Comparison of ENCODE assay signal across 8 cellular contexts in the genomic region with DNA sequence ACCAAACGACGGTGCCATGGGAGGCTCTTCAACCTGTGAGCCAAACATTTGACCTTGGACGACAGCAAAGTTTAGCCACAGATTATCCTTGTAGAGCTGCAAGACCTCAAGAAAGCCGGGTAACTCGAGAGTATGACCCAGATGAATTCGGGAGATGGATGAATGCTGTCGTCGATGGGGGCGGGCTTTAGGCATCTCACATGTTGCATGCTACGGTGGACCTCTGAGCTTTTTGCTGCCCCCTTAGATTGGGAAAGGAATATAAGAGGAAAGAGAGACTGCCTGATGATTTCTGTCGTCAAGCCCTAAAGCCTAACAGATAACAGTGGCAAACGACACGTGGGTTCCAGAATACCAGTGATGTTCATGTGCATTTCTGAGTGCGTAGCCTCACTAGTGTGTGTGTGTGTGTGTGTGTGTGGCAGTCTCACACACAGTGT. TPM values are rescaled to one million over a fixed set of nuclear protein-coding genes. Genes with fewer than 3 reads are reported as not detected.
DNase-seq lines count a peak whose midpoint lies in the region; ATAC-seq and TF ChIP-seq lines count a peak whose summit lies in the region.

No MANE protein-coding gene starts in this region.

- H3K79me2 ChIP-seq in PC-9 (ENCODE audit: low read depth): 0 out of 2 replicates have a peak, but pooled peaks cover 4% of the 10 kb centered on the region

- H3K27me3 Mint-ChIP-seq in activated CD8-positive, alpha-beta memory T cell treated with anti-CD3 and anti-CD28 coated beads, Interleukin-2, amount 10 ng/mL, durations not matched to agents 7 days and 5 days: peaks cover 12% of the 10 kb centered on the region
- no peaks in the 10 kb centered on the region for H3K27me3 Mint-ChIP-seq in effector memory CD8-positive, alpha-beta T cell

- no peak overlapping the region for H3K14ac ChIP-seq in neuronal stem cell (ENCODE audit: low read length)

- H3K4me3 ChIP-seq in PC-9 (peak overlapping the region; percentile 58; the same call in 1 of the 2 replicates), neuronal stem cell (ENCODE audit: low read length in 2 of 2) (peak overlapping the region; percentile 87 to 97)

- peak overlapping the region; percentile 43 for H4K8ac ChIP-seq in neuronal stem cell (ENCODE audit: low read depth, low read length)

- H4K91ac ChIP-seq in neuronal stem cell (ENCODE audit: low read depth, low read length, poor library complexity): no peak overlapping the region

- WGBS in neuronal stem cell (ENCODE audit: extremely low coverage in 2 of 2, insufficient read length in 2 of 2, insufficient replicate concordance in 1 of 2), 2 donors: no CpG with 5 or more reads among the region's 14 CpGs

- H2AFZ ChIP-seq in PC-9: peak overlapping the region; percentile 34; the same call in 1 of the 2 replicates
- peak overlapping the region; percentile 100 for H2AFZ ChIP-seq in neuronal stem cell (ENCODE audit: low read length)

- H3K79me1 ChIP-seq in neuronal stem cell (ENCODE audit: low read depth, low read length): no peaks in the 10 kb centered on the region

- no peaks in the 10 kb centered on the region for H3K36me3 Mint-ChIP-seq in activated CD8-positive, alpha-beta memory T cell treated with anti-CD3 and anti-CD28 coated beads, Interleukin-2, amount 10 ng/mL, durations not matched to agents 7 days and 5 days
- no peaks in the 10 kb centered on the region for H3K36me3 Mint-ChIP-seq in effector memory CD8-positive, alpha-beta T cell (ENCODE audit: insufficient read depth)

- no peak for DNase-seq in activated CD8-positive, alpha-beta memory T cell treated with anti-CD3 and anti-CD28 coated beads, Interleukin-2, amount 10 ng/mL, durations not matched to agents 7 days and 5 days
- no peak for DNase-seq in activated CD8-positive, alpha-beta memory T cell treated with anti-CD3 and anti-CD28 coated beads, Interleukin-2, amount 50 U/mL, for 4 hours
- DNase-seq in PC-9: no peak
- peak in 1 of 3 experiments; percentile 2 for DNase-seq in effector memory CD8-positive, alpha-beta T cell
- peak; percentile 51 for DNase-seq in neuronal stem cell (ENCODE audit: low spot score)
- no peak for DNase-seq in AG20443 (ENCODE audit: low spot score)
- DNase-seq in ureter (ENCODE audit: low spot score): no peak
- no peak for DNase-seq in stimulated activated CD4-positive, alpha-beta T cell treated with anti-CD3 and anti-CD28 coated beads, Interleukin-4, amount 100 ng/mL, for 4 hours

- H3K9me3 Mint-ChIP-seq in activated CD8-positive, alpha-beta memory T cell treated with anti-CD3 and anti-CD28 coated beads, Interleukin-2, amount 10 ng/mL, durations not matched to agents 7 days and 5 days (ENCODE audit: low read depth): no peaks in the 10 kb centered on the region
- H3K9me3 Mint-ChIP-seq in effector memory CD8-positive, alpha-beta T cell: no peaks in the 10 kb centered on the region

- H3K4me2 ChIP-seq in PC-9 (peak overlapping the region; percentile 64), neuronal stem cell (ENCODE audit: insufficient read depth, low read length, poor library complexity, severe bottlenecking) (peak overlapping the region; percentile 100)

- H3K27me3 ChIP-seq in PC-9 (ENCODE audit: insufficient read depth, low read depth) (no peaks in the 10 kb centered on the region), neuronal stem cell (ENCODE audit: control insufficient read depth in 3 of 3, insufficient read depth in 3 of 3, low read depth in 1 of 3, low read length in 3 of 3) (no peaks in the 10 kb centered on the region)

- POLR2A ChIA-PET in PC-9 (lab: Charles Lee; ENCODE audit: unreplicated experiment): interaction anchor here (0.7 kb wide), 2 partner anchors 19 to 31 kb away, joined by 3 to 4 read pairs; no protein-coding TSS in a partner anchor

- intact Hi-C loops in PC-9 (cut with micrococcal nuclease; ENCODE audit: unreplicated experiment): loop anchor here (2.0 kb wide), 1 partner anchor 111 kb away; no protein-coding TSS in a partner anchor

- H3K4me1 ChIP-seq in PC-9 (replicated peaks; ENCODE audit: insufficient read depth) (peaks cover 24% of the 10 kb centered on the region), neuronal stem cell (ENCODE audit: control insufficient read depth in 2 of 2, insufficient read depth in 1 of 2, low read depth in 1 of 2, low read length in 2 of 2) (peaks cover 2 to 13% of the 10 kb centered on the region in 2 donors)

- TSS peak; percentile 57 for BruUV-seq in PC-9 (replicated peaks; lab: Mats Ljungman, UMichigan)

- peak overlapping the region; percentile 61 for H2BK12ac ChIP-seq in neuronal stem cell (ENCODE audit: low read length)

- no peak overlapping the region for H3K9ac ChIP-seq in neuronal stem cell (ENCODE audit: low read depth, low read length, poor library complexity)

- H4K20me1 ChIP-seq in PC-9 (ENCODE audit: insufficient read depth): no peaks in the 10 kb centered on the region

- H2BK120ac ChIP-seq in neuronal stem cell (ENCODE audit: low read depth, low read length): peak overlapping the region; percentile 85

- H3K9me2 ChIP-seq in PC-9 (ENCODE audit: insufficient read depth): no peaks in the 10 kb centered on the region

- H3K4ac ChIP-seq in neuronal stem cell (ENCODE audit: low read length): no peak overlapping the region

- H2BK15ac ChIP-seq in neuronal stem cell (ENCODE audit: low read length): peak overlapping the region; percentile 98

- no peak overlapping the region for H3K27ac Mint-ChIP-seq in activated CD8-positive, alpha-beta memory T cell treated with anti-CD3 and anti-CD28 coated beads, Interleukin-2, amount 10 ng/mL, durations not matched to agents 7 days and 5 days
- no peak overlapping the region for H3K27ac Mint-ChIP-seq in effector memory CD8-positive, alpha-beta T cell

- H3K23ac ChIP-seq in neuronal stem cell (ENCODE audit: low read depth, low read length, poor library complexity): no peak overlapping the region

- peaks cover 22% of the 10 kb centered on the region for H3K4me1 Mint-ChIP-seq in activated CD8-positive, alpha-beta memory T cell treated with anti-CD3 and anti-CD28 coated beads, Interleukin-2, amount 10 ng/mL, durations not matched to agents 7 days and 5 days
- H3K4me1 Mint-ChIP-seq in effector memory CD8-positive, alpha-beta T cell (ENCODE audit: low read depth in 2 of 2): peaks cover 10 to 18% of the 10 kb centered on the region in 2 donors

- CTCF ChIA-PET in activated CD8-positive, alpha-beta memory T cell treated with anti-CD3 and anti-CD28 coated beads, Interleukin-2, amount 10 ng/mL, durations not matched to agents 7 days and 5 days (lab: Charles Lee): interaction anchor here (1.5 to 5.5 kb wide), 4 partner anchors 14 to 112 kb away, joined by 5 to 38 read pairs (median 8); no protein-coding TSS in a partner anchor
- CTCF ChIA-PET in PC-9 (lab: Charles Lee): interaction anchor here (0.6 kb wide), 1 partner anchor 79 kb away, joined by 4 read pairs; no protein-coding TSS in a partner anchor

- H3K9me3 ChIP-seq in PC-9 (ENCODE audit: insufficient read depth, low read depth): no peaks in the 10 kb centered on the region
- no peaks in the 10 kb centered on the region for H3K9me3 ChIP-seq in neuronal stem cell (replicated peaks in 1 of 2; ENCODE audit: control insufficient read depth in 2 of 2, insufficient read depth in 1 of 2, low read depth in 1 of 2, low read length in 2 of 2)

- H3K36me3 ChIP-seq in PC-9 (ENCODE audit: low read depth) (no peaks in the 10 kb centered on the region), neuronal stem cell (replicated peaks in 1 of 2; ENCODE audit: control insufficient read depth in 2 of 2, insufficient read depth in 2 of 2, low read length in 2 of 2) (no peaks in the 10 kb centered on the region)

- no peak overlapping the region for H3K27ac ChIP-seq in PC-9
- no peak overlapping the region for H3K27ac ChIP-seq in neuronal stem cell (replicated peaks; ENCODE audit: low read length)

- H2BK5ac ChIP-seq in neuronal stem cell (ENCODE audit: low read length): peak overlapping the region; percentile 68

- peak overlapping the region; percentile 50 for H2AK5ac ChIP-seq in neuronal stem cell (ENCODE audit: low read depth, low read length)

- TF ChIP-seq CTCF in PC-9 (conservative IDR thresholded peaks at IDR 0.05): no peak

- ATAC-seq in activated CD8-positive, alpha-beta memory T cell treated with anti-CD3 and anti-CD28 coated beads, Interleukin-2, amount 10 ng/mL, durations not matched to agents 7 days and 5 days: no peak
- ATAC-seq in effector memory CD8-positive, alpha-beta T cell (replicated peaks): no peak

- peak overlapping the region; percentile 98 for H3K18ac ChIP-seq in neuronal stem cell (ENCODE audit: low read length)

- peaks cover 21% of the 10 kb centered on the region; the same call in 1 of the 2 replicates for H3F3A ChIP-seq in PC-9 (ENCODE audit: insufficient read depth, low read depth)

- H3K4me3 Mint-ChIP-seq in activated CD8-positive, alpha-beta memory T cell treated with anti-CD3 and anti-CD28 coated beads, Interleukin-2, amount 10 ng/mL, durations not matched to agents 7 days and 5 days: peak overlapping the region; percentile 84
- H3K4me3 Mint-ChIP-seq in effector memory CD8-positive, alpha-beta T cell: peak overlapping the region; percentile 85 to 93

RNA-seq across cellular contexts. Expression of a gene that starts 0.7 kb away (rescaled TPM):
- total RNA-seq in activated CD8-positive, alpha-beta memory T cell treated with anti-CD3 and anti-CD28 coated beads, Interleukin-2, amount 10 ng/mL, durations not matched to agents 7 days and 5 days: 1 to 10 TPM; 6.4 to 7.7 TPM
- total RNA-seq in PC-9 (2021) (17.0 and 18.6 TPM in 2 replicates), ureter (46.2 TPM)
- polyA plus RNA-seq in neuronal stem cell (2013, experiment 1 of 2): 10.9 TPM
- polyA plus RNA-seq in neuronal stem cell (2013, experiment 2 of 2): 11.1 TPM
